In the genomic region with DNA sequence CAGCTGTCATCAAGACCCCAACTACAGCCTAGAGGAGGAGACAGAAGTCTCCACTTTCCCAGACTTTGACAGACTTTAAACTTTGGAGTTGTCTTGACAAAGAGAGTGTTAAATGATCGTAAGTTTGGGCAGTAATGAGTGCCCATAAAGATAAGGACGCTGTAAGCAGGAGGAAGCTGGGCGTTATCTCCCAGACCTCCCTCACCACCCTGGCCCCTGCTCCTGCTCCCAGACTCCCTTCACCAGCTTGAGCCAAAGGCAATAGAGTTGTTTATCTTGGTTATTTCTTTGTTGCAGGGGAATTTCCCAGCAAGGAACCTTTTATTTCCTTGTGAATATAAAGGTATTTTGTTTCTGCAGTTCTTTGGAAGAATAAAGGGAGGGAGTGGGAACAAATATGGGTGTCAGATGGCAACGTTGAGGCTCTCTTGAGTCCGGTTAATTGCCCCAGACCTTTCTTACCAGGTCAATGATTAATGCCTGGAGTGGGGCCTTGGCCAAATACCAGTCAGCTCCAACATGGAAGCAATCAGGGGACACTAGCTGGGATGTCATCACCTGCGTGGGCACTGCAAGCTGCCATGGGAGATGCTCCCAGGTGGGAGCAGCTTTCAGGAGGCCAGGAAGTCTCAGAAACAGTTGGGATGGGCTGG, we compare ENCODE assay signal across 1 cellular context.
TF ChIP-seq lines count a peak whose summit lies in the region.

No MANE protein-coding gene starts in this region.

TF ChIP-seq in K562, 482 proteins besides CTCF, POLR2A, EP300 and RAD21 (continued from another document):
- TF ChIP-seq, protein P1, sequence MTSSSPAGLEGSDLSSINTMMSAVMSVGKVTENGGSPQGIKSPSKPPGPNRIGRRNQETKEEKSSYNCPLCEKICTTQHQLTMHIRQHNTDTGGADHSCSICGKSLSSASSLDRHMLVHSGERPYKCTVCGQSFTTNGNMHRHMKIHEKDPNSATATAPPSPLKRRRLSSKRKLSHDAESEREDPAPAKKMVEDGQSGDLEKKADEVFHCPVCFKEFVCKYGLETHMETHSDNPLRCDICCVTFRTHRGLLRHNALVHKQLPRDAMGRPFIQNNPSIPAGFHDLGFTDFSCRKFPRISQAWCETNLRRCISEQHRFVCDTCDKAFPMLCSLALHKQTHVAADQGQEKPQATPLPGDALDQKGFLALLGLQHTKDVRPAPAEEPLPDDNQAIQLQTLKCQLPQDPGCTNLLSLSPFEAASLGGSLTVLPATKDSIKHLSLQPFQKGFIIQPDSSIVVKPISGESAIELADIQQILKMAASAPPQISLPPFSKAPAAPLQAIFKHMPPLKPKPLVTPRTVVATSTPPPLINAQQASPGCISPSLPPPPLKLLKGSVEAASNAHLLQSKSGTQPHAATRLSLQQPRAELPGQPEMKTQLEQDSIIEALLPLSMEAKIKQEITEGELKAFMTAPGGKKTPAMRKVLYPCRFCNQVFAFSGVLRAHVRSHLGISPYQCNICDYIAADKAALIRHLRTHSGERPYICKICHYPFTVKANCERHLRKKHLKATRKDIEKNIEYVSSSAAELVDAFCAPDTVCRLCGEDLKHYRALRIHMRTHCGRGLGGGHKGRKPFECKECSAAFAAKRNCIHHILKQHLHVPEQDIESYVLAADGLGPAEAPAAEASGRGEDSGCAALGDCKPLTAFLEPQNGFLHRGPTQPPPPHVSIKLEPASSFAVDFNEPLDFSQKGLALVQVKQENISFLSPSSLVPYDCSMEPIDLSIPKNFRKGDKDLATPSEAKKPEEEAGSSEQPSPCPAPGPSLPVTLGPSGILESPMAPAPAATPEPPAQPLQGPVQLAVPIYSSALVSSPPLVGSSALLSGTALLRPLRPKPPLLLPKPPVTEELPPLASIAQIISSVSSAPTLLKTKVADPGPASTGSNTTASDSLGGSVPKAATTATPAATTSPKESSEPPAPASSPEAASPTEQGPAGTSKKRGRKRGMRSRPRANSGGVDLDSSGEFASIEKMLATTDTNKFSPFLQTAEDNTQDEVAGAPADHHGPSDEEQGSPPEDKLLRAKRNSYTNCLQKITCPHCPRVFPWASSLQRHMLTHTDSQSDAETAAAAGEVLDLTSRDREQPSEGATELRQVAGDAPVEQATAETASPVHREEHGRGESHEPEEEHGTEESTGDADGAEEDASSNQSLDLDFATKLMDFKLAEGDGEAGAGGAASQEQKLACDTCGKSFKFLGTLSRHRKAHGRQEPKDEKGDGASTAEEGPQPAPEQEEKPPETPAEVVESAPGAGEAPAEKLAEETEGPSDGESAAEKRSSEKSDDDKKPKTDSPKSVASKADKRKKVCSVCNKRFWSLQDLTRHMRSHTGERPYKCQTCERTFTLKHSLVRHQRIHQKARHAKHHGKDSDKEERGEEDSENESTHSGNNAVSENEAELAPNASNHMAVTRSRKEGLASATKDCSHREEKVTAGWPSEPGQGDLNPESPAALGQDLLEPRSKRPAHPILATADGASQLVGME (CRISPR knock-in tag; IDR thresholded peaks at IDR 0.05), result no peak
- TF ChIP-seq POLR2B (IDR thresholded peaks at IDR 0.05; ENCODE audit: low read depth, partially characterized antibody), result no peak
- TF ChIP-seq KLF16 (IDR thresholded peaks at IDR 0.05), result peak; percentile 20; the same call in 1 of the 2 replicates
- TF ChIP-seq TBP (optimal IDR thresholded peaks at IDR 0.05; ENCODE audit: low read depth, low read length), result no peak
- TF ChIP-seq C11orf30 (IDR thresholded peaks at IDR 0.05; ENCODE audit: low read depth), result no peak
- TF ChIP-seq ZC3H8 (IDR thresholded peaks at IDR 0.05), result no peak
- no peak for TF ChIP-seq FOSL1 (tag; conservative IDR thresholded peaks at IDR 0.05)
- TF ChIP-seq SMARCB1 (IDR thresholded peaks at IDR 0.05; ENCODE audit: insufficient read length, low read depth), result peak; percentile 43
- TF ChIP-seq CCNT2 (IDR thresholded peaks at IDR 0.05; ENCODE audit: borderline replicate concordance, extremely low read depth, insufficient read length, low read depth, low read length), result no peak
- no peak for TF ChIP-seq PCBP2 (IDR thresholded peaks at IDR 0.05; ENCODE audit: low read depth, low read length, poor library complexity, severe bottlenecking)
- no peak for TF ChIP-seq SNRNP70 (optimal IDR thresholded peaks at IDR 0.05; ENCODE audit: low read depth, low read length)
- no peak for TF ChIP-seq RBBP5 (IDR thresholded peaks at IDR 0.05; ENCODE audit: borderline replicate concordance, insufficient read depth, low read length, poor library complexity, severe bottlenecking)
- TF ChIP-seq HDAC2 (IDR thresholded peaks at IDR 0.05), result no peak
- TF ChIP-seq, protein P2, sequence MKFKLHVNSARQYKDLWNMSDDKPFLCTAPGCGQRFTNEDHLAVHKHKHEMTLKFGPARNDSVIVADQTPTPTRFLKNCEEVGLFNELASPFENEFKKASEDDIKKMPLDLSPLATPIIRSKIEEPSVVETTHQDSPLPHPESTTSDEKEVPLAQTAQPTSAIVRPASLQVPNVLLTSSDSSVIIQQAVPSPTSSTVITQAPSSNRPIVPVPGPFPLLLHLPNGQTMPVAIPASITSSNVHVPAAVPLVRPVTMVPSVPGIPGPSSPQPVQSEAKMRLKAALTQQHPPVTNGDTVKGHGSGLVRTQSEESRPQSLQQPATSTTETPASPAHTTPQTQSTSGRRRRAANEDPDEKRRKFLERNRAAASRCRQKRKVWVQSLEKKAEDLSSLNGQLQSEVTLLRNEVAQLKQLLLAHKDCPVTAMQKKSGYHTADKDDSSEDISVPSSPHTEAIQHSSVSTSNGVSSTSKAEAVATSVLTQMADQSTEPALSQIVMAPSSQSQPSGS (CRISPR knock-in tag; IDR thresholded peaks at IDR 0.05), result no peak
